ENCODE assay signal across 25 cellular contexts in genomic region chr3:159443266-159443665, GRCh38.
"Had no signal": no experiment of that assay in that cellular context is flagged by ENCODE, and none has a peak within 500 bp of the region (broad histone marks: within the 10 kb centered on the region; RNA-seq: fewer than 3 reads in every experiment).

No MANE protein-coding gene starts in this region.

- FAIRE-seq: bronchial epithelial cell had no signal

- H3K27ac Mint-ChIP-seq: activated CD4-positive, alpha-beta memory T cell treated with anti-CD3 and anti-CD28 coated beads, Interleukin-2, amount 10 ng/mL, durations not matched to agents 7 days and 5 days; activated CD4-positive, alpha-beta T cell treated with anti-CD3 and anti-CD28 coated beads, Interleukin-2, amount 10 ng/mL, durations not matched to agents 24 days and 14 days; activated naive CD8-positive, alpha-beta T cell treated with anti-CD3 and anti-CD28 coated beads, Interleukin-2, amount 50 U/mL, for 24 hours; activated T-cell treated with anti-CD3 and anti-CD28 coated beads, Interleukin-2, amount 50 U/mL, for 72 hours; endodermal cell; mesothelial cell of epicardium; natural killer cell; progenitor cell of endocrine pancreas; T-helper 2 cell treated with Interferon-gamma antibody and Interleukin-4, amounts not matched to agents 5 μg/mL and 100 μg/mL, for 36 hours; type B pancreatic cell had no signal

- H3K27me3 Mint-ChIP-seq: activated CD4-positive, alpha-beta memory T cell treated with anti-CD3 and anti-CD28 coated beads, Interleukin-2, amount 10 ng/mL, durations not matched to agents 7 days and 5 days; activated CD4-positive, alpha-beta T cell treated with anti-CD3 and anti-CD28 coated beads, Interleukin-2, amount 10 ng/mL, durations not matched to agents 24 days and 14 days; activated naive CD8-positive, alpha-beta T cell treated with anti-CD3 and anti-CD28 coated beads, Interleukin-2, amount 50 U/mL, for 24 hours; type B pancreatic cell had no signal

- ATAC-seq: activated CD4-positive, CD25-positive, alpha-beta regulatory T cell treated with anti-CD3 and anti-CD28 coated beads, Interleukin-2, amount 50 U/mL, for 24 hours; activated naive CD8-positive, alpha-beta T cell treated with anti-CD3 and anti-CD28 coated beads, Interleukin-2, amount 50 U/mL, for 24 hours; activated T-cell treated with anti-CD3 and anti-CD28 coated beads, Interleukin-2, amount 50 U/mL, for 72 hours; foreskin keratinocyte; natural killer cell had no signal

- H3K9me3 Mint-ChIP-seq: type B pancreatic cell had no signal

- H3K9me3 ChIP-seq: esophagus squamous epithelium, left ventricle myocardium inferior, thoracic aorta, vagina had no signal

- DNase-seq: activated CD4-positive, alpha-beta memory T cell treated with anti-CD3 and anti-CD28 coated beads, Interleukin-2, amount 10 ng/mL, durations not matched to agents 7 days and 5 days; activated CD4-positive, alpha-beta T cell treated with anti-CD3 and anti-CD28 coated beads, Interleukin-2, amount 10 ng/mL, durations not matched to agents 24 days and 14 days; activated effector memory CD4-positive, alpha-beta T cell treated with anti-CD3 and anti-CD28 coated beads, Interleukin-2, amount 50 U/mL, for 16 hours; activated naive CD4-positive, alpha-beta T cell treated with anti-CD3 and anti-CD28 coated beads, Interleukin-2, amount 50 U/mL, for 16 hours; activated naive CD8-positive, alpha-beta T cell treated with anti-CD3 and anti-CD28 coated beads, Interleukin-2, amount 50 U/mL, for 24 hours; activated T-cell treated with anti-CD3 and anti-CD28 coated beads, Interleukin-2, amount 50 U/mL, for 72 hours; anterior cingulate cortex; cortex of kidney; endodermal cell; esophagus squamous epithelium; foreskin keratinocyte; kidney glomerular epithelial cell; left ventricle myocardium inferior; natural killer cell; stimulated activated CD4-positive, alpha-beta T cell treated with anti-CD3 and anti-CD28 coated beads, Interleukin-2, amount 100 ng/mL, for 48 hours; stimulated activated naive CD4-positive, alpha-beta T cell had no signal

- H3K27ac ChIP-seq: esophagus squamous epithelium, foreskin keratinocyte, left ventricle myocardium inferior, thoracic aorta, vagina, VCaP had no signal

- H3K4me1 Mint-ChIP-seq: activated CD4-positive, alpha-beta memory T cell treated with anti-CD3 and anti-CD28 coated beads, Interleukin-2, amount 10 ng/mL, durations not matched to agents 7 days and 5 days; activated CD4-positive, alpha-beta T cell treated with anti-CD3 and anti-CD28 coated beads, Interleukin-2, amount 10 ng/mL, durations not matched to agents 24 days and 14 days; activated naive CD8-positive, alpha-beta T cell treated with anti-CD3 and anti-CD28 coated beads, Interleukin-2, amount 50 U/mL, for 24 hours; endodermal cell; natural killer cell had no signal

- H3K27me3 ChIP-seq: esophagus squamous epithelium, foreskin keratinocyte, vagina had no signal

- H3K4me3 ChIP-seq: esophagus squamous epithelium, left ventricle myocardium inferior, thoracic aorta, vagina had no signal

- H3K36me3 ChIP-seq: esophagus squamous epithelium, left ventricle myocardium inferior, thoracic aorta, vagina had no signal

- H3K4me3 Mint-ChIP-seq: activated CD4-positive, alpha-beta memory T cell treated with anti-CD3 and anti-CD28 coated beads, Interleukin-2, amount 10 ng/mL, durations not matched to agents 7 days and 5 days; activated CD4-positive, alpha-beta T cell treated with anti-CD3 and anti-CD28 coated beads, Interleukin-2, amount 10 ng/mL, durations not matched to agents 24 days and 14 days; activated naive CD8-positive, alpha-beta T cell treated with anti-CD3 and anti-CD28 coated beads, Interleukin-2, amount 50 U/mL, for 24 hours; activated T-cell treated with anti-CD3 and anti-CD28 coated beads, Interleukin-2, amount 50 U/mL, for 72 hours; endodermal cell; mesothelial cell of epicardium; natural killer cell; T-helper 2 cell treated with Interferon-gamma antibody and Interleukin-4, amounts not matched to agents 5 μg/mL and 100 μg/mL, for 36 hours; type B pancreatic cell had no signal

- H3K36me3 Mint-ChIP-seq: mesothelial cell of epicardium, natural killer cell, type B pancreatic cell had no signal

- H3K4me1 ChIP-seq: esophagus squamous epithelium, foreskin keratinocyte, left ventricle myocardium inferior, vagina had no signal
